In genomic region chr1:177010246-177010825, GRCh38 we compare ENCODE assay signal across 19 cellular contexts.
A peak's percentile ranks its signal among the peaks of the same experiment; 100 is the strongest.
DNase-seq lines count a peak whose midpoint lies in the region; ATAC-seq and FAIRE-seq lines count a peak whose summit lies in the region.
"Had no signal": no experiment of that assay in that cellular context is flagged by ENCODE, and none has a peak within 500 bp of the region (broad histone marks: within the 10 kb centered on the region; RNA-seq: fewer than 3 reads in every experiment).

No MANE protein-coding gene starts in this region.

- peak overlapping the region; percentile 33 for H3K4me2 ChIP-seq in BLaER1
- H3K4me2 ChIP-seq in BLaER1 treated with 17β-estradiol and CSF1 and Interleukin-3, amounts not matched to agents 10 nM and 100 nM: peak overlapping the region in 8 of 11 experiments; percentile 17 to 66 (median 37); a peak in 13 of 22 replicates

- H3K4me1 ChIP-seq in BLaER1: peaks cover 19% of the 10 kb centered on the region
- H3K4me1 ChIP-seq in BLaER1 treated with 17β-estradiol and CSF1 and Interleukin-3, amounts not matched to agents 10 nM and 100 nM: peaks cover 0 to 20% (median 10%) of the 10 kb centered on the region in 10 experiments; a peak in 12 of 20 replicates
- H3K4me1 ChIP-seq: Peyer's patch had no signal

- H3K9me3 ChIP-seq in BLaER1: no peaks in the 10 kb centered on the region
- no peaks in the 10 kb centered on the region for H3K9me3 ChIP-seq in BLaER1 treated with 17β-estradiol and CSF1 and Interleukin-3, amounts not matched to agents 10 nM and 100 nM (replicated peaks in 1 of 11)
- H3K9me3 ChIP-seq: Peyer's patch had no signal

- no peak overlapping the region for H3K27ac ChIP-seq in BLaER1
- no peak overlapping the region for H3K27ac ChIP-seq in BLaER1 treated with 17β-estradiol and CSF1 and Interleukin-3, amounts not matched to agents 10 nM and 100 nM
- H3K27ac ChIP-seq: Peyer's patch had no signal

- no peak overlapping the region for H3K9ac ChIP-seq in BLaER1
- H3K9ac ChIP-seq in BLaER1 treated with 17β-estradiol and CSF1 and Interleukin-3, amounts not matched to agents 10 nM and 100 nM: no peak overlapping the region

- DNase-seq in NCI-H524 (lab: John Stamatoyannopoulos, UW) (peak; percentile 53 to 78), OCI-M1 (lab: John Stamatoyannopoulos, UW) (no peak), CD1c-positive myeloid dendritic cell (ENCODE audit: extremely low spot score) (no peak)
- DNase-seq: CD8-positive, alpha-beta memory T cell; IMR-90; NCI-H1105; NCI-H146; NCI-H2081 treated with DMSO at 0.1 percent for 48 hours; NCI-H2227 treated with DMSO at 0.1 percent for 48 hours; NCI-H510A; NK-92 treated with Interleukin-12 subunit alpha and Interleukin-12 subunit beta, amount 100 ng/mL, for 24 hours; Peyer's patch had no signal

- FAIRE-seq in islet of Langerhans (lab: Jason Lieb, UNC): peak; percentile 72
- FAIRE-seq: GM12878, H54 had no signal

- no peaks in the 10 kb centered on the region for H3K36me3 ChIP-seq in BLaER1
- H3K36me3 ChIP-seq in BLaER1 treated with 17β-estradiol and CSF1 and Interleukin-3, amounts not matched to agents 10 nM and 100 nM: no peaks in the 10 kb centered on the region
- H3K36me3 ChIP-seq: Peyer's patch had no signal

- no peaks in the 10 kb centered on the region for H4K20me1 ChIP-seq in BLaER1
- no peaks in the 10 kb centered on the region for H4K20me1 ChIP-seq in BLaER1 treated with 17β-estradiol and CSF1 and Interleukin-3, amounts not matched to agents 10 nM and 100 nM

- no peaks in the 10 kb centered on the region for H3K27me3 ChIP-seq in BLaER1
- no peaks in the 10 kb centered on the region for H3K27me3 ChIP-seq in BLaER1 treated with 17β-estradiol and CSF1 and Interleukin-3, amounts not matched to agents 10 nM and 100 nM
- H3K27me3 ChIP-seq: Peyer's patch had no signal

- H3K4me3 ChIP-seq in BLaER1: no peak overlapping the region
- H3K4me3 ChIP-seq in BLaER1 treated with 17β-estradiol and CSF1 and Interleukin-3, amounts not matched to agents 10 nM and 100 nM: no peak overlapping the region
- H3K4me3 ChIP-seq: GM12878, Peyer's patch had no signal

- ATAC-seq in HG02571 (IDR thresholded peaks at IDR 0.05; ENCODE audit: unreplicated experiment): no peak
- ATAC-seq: GM12878, SK-N-SH treated with all-trans-retinoic acid at 6 μM for 48 hours had no signal

Comparison
In these comparisons a context has a peak if more than half of its experiments do, and no peak if none do; other contexts are left out.
1. DNase-seq: peak in NCI-H524 (2 of 2); none in OCI-M1 (single experiment) and CD1c-positive myeloid dendritic cell (single experiment).